ENCODE assay signal across 20 cellular contexts in the genomic region with DNA sequence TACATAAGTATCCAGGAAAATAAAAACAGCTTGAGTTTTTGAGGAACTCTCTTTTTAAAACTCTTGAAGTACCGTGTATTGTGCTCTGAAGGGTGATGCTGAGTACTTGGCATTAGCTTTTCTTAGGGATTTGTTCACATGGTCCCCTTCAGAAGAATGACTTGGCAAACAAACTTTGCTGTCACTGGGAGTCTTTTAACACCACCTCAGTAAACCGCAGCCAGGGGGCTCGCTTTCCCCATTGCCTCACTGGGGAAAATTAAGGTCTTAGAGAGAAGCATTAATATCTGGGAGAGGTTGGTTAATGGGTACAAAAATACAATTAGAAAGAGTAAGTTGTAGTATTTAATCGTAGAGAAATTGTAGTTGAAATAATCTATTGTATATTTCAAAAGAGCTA.
A peak's percentile ranks its signal among the peaks of the same experiment; 100 is the strongest.
DNase-seq lines count a peak whose midpoint lies in the region; ATAC-seq and TF ChIP-seq lines count a peak whose summit lies in the region.
"Had no signal": no experiment of that assay in that cellular context is flagged by ENCODE, and none has a peak within 500 bp of the region (broad histone marks: within the 10 kb centered on the region; RNA-seq: fewer than 3 reads in every experiment).

No MANE protein-coding gene starts in this region.

- RAD21 ChIA-PET in HCT116 (lab: Charles Lee; ENCODE audit: low non-redundant PET in 1 of 2, low total read pairs in 2 of 2, uncharacterized antibody in 2 of 2, unreplicated experiment in 2 of 2), result no interaction called here

- H3K27ac Mint-ChIP-seq in activated CD4-positive, alpha-beta memory T cell treated with anti-CD3 and anti-CD28 coated beads for 36 hours, result no peak overlapping the region
- H3K27ac Mint-ChIP-seq: activated CD4-positive, alpha-beta T cell treated with anti-CD3 and anti-CD28 coated beads, Interleukin-2, amount 10 ng/mL, durations not matched to agents 7 days and 5 days; B cell; stimulated activated naive B cell treated with anti-CD40 and anti-IgM and Interleukin-4, amounts not matched to agents 10 μg/mL and 1 μg/mL and 100 μg/mL, for 72 hours had no signal

- POLR2A ChIA-PET in AG04450 (lab: Yijun Ruan, JAX), result no interaction called here
- POLR2A ChIA-PET in HCT116 (lab: Charles Lee), result no interaction called here
- POLR2A ChIA-PET in activated CD4-positive, alpha-beta memory T cell treated with anti-CD3 and anti-CD28 coated beads for 36 hours (lab: Charles Lee), result no interaction called here

- H3K27me3 Mint-ChIP-seq in activated CD4-positive, alpha-beta memory T cell treated with anti-CD3 and anti-CD28 coated beads for 36 hours, result no peaks in the 10 kb centered on the region

- H3K9me2 ChIP-seq in HCT116 (ENCODE audit: insufficient read depth), result no peaks in the 10 kb centered on the region
- no peaks in the 10 kb centered on the region for H3K9me2 ChIP-seq in SU-DHL-6 (replicated peaks; ENCODE audit: insufficient read depth, low read length)

- no peaks in the 10 kb centered on the region for H3K4me1 ChIP-seq in HCT116 (ENCODE audit: control insufficient read depth in 1 of 2, insufficient read depth in 2 of 2, low read length in 2 of 2)

- TF ChIP-seq RAD21 in HCT116 (IDR thresholded peaks at IDR 0.05; ENCODE audit: low read depth), result peak; percentile 37; the same call in 1 of the 2 replicates

- H4K20me1 ChIP-seq in HCT116 (ENCODE audit: insufficient read depth) (no peaks in the 10 kb centered on the region), SU-DHL-6 (ENCODE audit: low read depth, low read length) (no peaks in the 10 kb centered on the region)

- no peak overlapping the region for H3K4me3 ChIP-seq in AG04450 (ENCODE audit: low read depth, low read length)
- no peak overlapping the region for H3K4me3 ChIP-seq in HCT116 (replicated peaks in 1 of 2; ENCODE audit: low read depth in 1 of 2, low read length in 2 of 2)
- H3K4me3 ChIP-seq in SU-DHL-6 (ENCODE audit: insufficient read depth, low read length, poor library complexity, severe bottlenecking), result no peak overlapping the region
- H3K4me3 ChIP-seq: GM23248, ovary, skin epidermis had no signal

- no peak for TF ChIP-seq POLR2A in HCT116 (IDR thresholded peaks at IDR 0.05; ENCODE audit: borderline replicate concordance, extremely low read depth, insufficient read depth, insufficient read length)

- BruUV-seq in HCT116 (replicated peaks; lab: Mats Ljungman, UMichigan), result no TSS peak

- no peak overlapping the region for H3K4me3 Mint-ChIP-seq in activated CD4-positive, alpha-beta memory T cell treated with anti-CD3 and anti-CD28 coated beads for 36 hours
- H3K4me3 Mint-ChIP-seq: activated CD4-positive, alpha-beta T cell treated with anti-CD3 and anti-CD28 coated beads, Interleukin-2, amount 10 ng/mL, durations not matched to agents 7 days and 5 days; B cell; stimulated activated naive B cell treated with anti-CD40 and anti-IgM and Interleukin-4, amounts not matched to agents 10 μg/mL and 1 μg/mL and 100 μg/mL, for 72 hours had no signal

- H3K27ac ChIP-seq in AG04450 (ENCODE audit: low read depth, low read length), result no peak overlapping the region
- no peak overlapping the region for H3K27ac ChIP-seq in HCT116 (ENCODE audit: low read depth, low read length)
- H3K27ac ChIP-seq in SU-DHL-6 (ENCODE audit: low read depth, low read length), result no peak overlapping the region
- H3K27ac ChIP-seq: GM23248, ovary, skin epidermis had no signal

- CTCF ChIA-PET in AG04450 (lab: Charles Lee) (interaction anchor here (0.8 to 1.7 kb wide), 5 partner anchors 10 to 316 kb away, joined by 3 to 12 read pairs (median 4); no protein-coding TSS in a partner anchor), HCT116 (lab: Charles Lee) (no interaction called here)
- CTCF ChIA-PET in activated CD4-positive, alpha-beta memory T cell treated with anti-CD3 and anti-CD28 coated beads for 36 hours (lab: Charles Lee), result no interaction called here

- H3K4me2 ChIP-seq in HCT116 (ENCODE audit: low read length), result no peak overlapping the region
- no peak overlapping the region for H3K4me2 ChIP-seq in SU-DHL-6 (ENCODE audit: low read depth, low read length, poor library complexity, severe bottlenecking)

- H3K79me2 ChIP-seq in HCT116 (ENCODE audit: insufficient read depth, low read length) (no peaks in the 10 kb centered on the region), SU-DHL-6 (ENCODE audit: insufficient read depth, low read length) (no peaks in the 10 kb centered on the region)

- H3K9me3 Mint-ChIP-seq in activated CD4-positive, alpha-beta memory T cell treated with anti-CD3 and anti-CD28 coated beads for 36 hours, result no peaks in the 10 kb centered on the region
- H3K9me3 Mint-ChIP-seq: activated CD4-positive, alpha-beta T cell treated with anti-CD3 and anti-CD28 coated beads, Interleukin-2, amount 10 ng/mL, durations not matched to agents 7 days and 5 days; stimulated activated naive B cell treated with anti-CD40 and anti-IgM and Interleukin-4, amounts not matched to agents 10 μg/mL and 1 μg/mL and 100 μg/mL, for 72 hours had no signal

- intact Hi-C loops in HCT116 (cut with micrococcal nuclease), result loop anchor here (10.0 kb wide), 1 partner anchor 318 kb away; no protein-coding TSS in a partner anchor
- intact Hi-C loops in activated CD4-positive, alpha-beta memory T cell treated with anti-CD3 and anti-CD28 coated beads for 36 hours (cut with micrococcal nuclease), result loop anchor here (10.0 kb wide), 2 partner anchors 172 to 412 kb away; no protein-coding TSS in a partner anchor

- H3K36me3 ChIP-seq in HCT116 (ENCODE audit: control insufficient read depth in 1 of 2, insufficient read depth in 2 of 2, low read length in 2 of 2), result no peaks in the 10 kb centered on the region
- no peaks in the 10 kb centered on the region for H3K36me3 ChIP-seq in SU-DHL-6 (ENCODE audit: low read length)
- H3K36me3 ChIP-seq: ovary had no signal

- H3K27me3 ChIP-seq in AG04450 (ENCODE audit: control insufficient read depth, insufficient read depth, low read length) (no peaks in the 10 kb centered on the region), HCT116 (ENCODE audit: insufficient read depth, low read length) (peaks cover 44% of the 10 kb centered on the region), SU-DHL-6 (ENCODE audit: low read length) (no peaks in the 10 kb centered on the region)
- H3K27me3 ChIP-seq: ovary had no signal

- H3K9me3 ChIP-seq in AG04450 (ENCODE audit: control insufficient read depth, insufficient read depth, low read length) (no peaks in the 10 kb centered on the region), HCT116 (ENCODE audit: control insufficient read depth in 1 of 2, insufficient read depth in 1 of 2, low read depth in 1 of 2, low read length in 2 of 2) (no peaks in the 10 kb centered on the region), SU-DHL-6 (ENCODE audit: insufficient read depth, low read length) (no peaks in the 10 kb centered on the region)
- H3K9me3 ChIP-seq: ovary had no signal

- H3K36me3 Mint-ChIP-seq in activated CD4-positive, alpha-beta memory T cell treated with anti-CD3 and anti-CD28 coated beads for 36 hours, result no peaks in the 10 kb centered on the region
- H3K36me3 Mint-ChIP-seq: stimulated activated naive B cell treated with anti-CD40 and anti-IgM and Interleukin-4, amounts not matched to agents 10 μg/mL and 1 μg/mL and 100 μg/mL, for 72 hours had no signal

- H3K9ac ChIP-seq in HCT116 (ENCODE audit: low read length) (no peak overlapping the region), SU-DHL-6 (ENCODE audit: low read length) (no peak overlapping the region)
- H3K9ac ChIP-seq: GM23248 had no signal

- H2AFZ ChIP-seq in HCT116 (ENCODE audit: low read depth, low read length, poor library complexity, severe bottlenecking) (no peak overlapping the region), SU-DHL-6 (ENCODE audit: low read depth, low read length, severe bottlenecking) (no peak overlapping the region)
- H2AFZ ChIP-seq: GM23248 had no signal

- no peak for ATAC-seq in HCT116
- no peak for ATAC-seq in HG03354 (IDR thresholded peaks at IDR 0.05; ENCODE audit: poor library complexity, severe bottlenecking, unreplicated experiment)
- ATAC-seq: stimulated activated naive B cell treated with anti-CD40 and anti-IgM and Interleukin-4, amounts not matched to agents 10 μg/mL and 1 μg/mL and 100 μg/mL, for 72 hours had no signal

- TF ChIP-seq CTCF in AG04450 (IDR thresholded peaks at IDR 0.05; ENCODE audit: low read depth, low read length) (peak; percentile 44), HCT116 (IDR thresholded peaks at IDR 0.05 in 2 of 3, conservative IDR thresholded peaks at IDR 0.05 in 1 of 3; ENCODE audit: borderline replicate concordance in 1 of 3, insufficient read depth in 1 of 3, low read depth in 2 of 3, low read length in 2 of 3) (peak in 1 of 3 experiments; percentile 24; a peak in 1 of 6 replicates), SU-DHL-6 (IDR thresholded peaks at IDR 0.05; ENCODE audit: insufficient read depth, low read length, poor library complexity, severe bottlenecking) (peak; percentile 17)

- H3K4me1 Mint-ChIP-seq in activated CD4-positive, alpha-beta memory T cell treated with anti-CD3 and anti-CD28 coated beads for 36 hours (ENCODE audit: low read depth), result peaks cover 2% of the 10 kb centered on the region
- H3K4me1 Mint-ChIP-seq: activated CD4-positive, alpha-beta T cell treated with anti-CD3 and anti-CD28 coated beads, Interleukin-2, amount 10 ng/mL, durations not matched to agents 7 days and 5 days had no signal

- no peaks in the 10 kb centered on the region for H3F3A ChIP-seq in SU-DHL-6 (ENCODE audit: insufficient read depth)

- DNase-seq in AG04450 (ENCODE audit: low read depth, low spot score) (no peak), HCT116 (ENCODE audit: low read depth, low spot score) (no peak), iPS DF 4.7 (ENCODE audit: extremely low read depth, low spot score) (peak; percentile 9), amniotic stem cell (lab: John Stamatoyannopoulos, UW) (no peak), DMS153 (lab: John Stamatoyannopoulos, UW) (no peak)
- no peak for DNase-seq in activated CD4-positive, alpha-beta memory T cell treated with anti-CD3 and anti-CD28 coated beads for 36 hours
- DNase-seq: activated CD4-positive, alpha-beta T cell treated with anti-CD3 and anti-CD28 coated beads, Interleukin-2, amount 10 ng/mL, durations not matched to agents 7 days and 5 days; activated T-cell treated with anti-CD3 and anti-CD28 coated beads, Interleukin-2, amount 50 U/mL, for 48 hours; DMS79; GM23248; islet precursor cell; NCI-H1436 treated with DMSO at 0.1 percent for 48 hours; NCI-H526 treated with DMSO at 0.1 percent for 48 hours; ovary; stimulated activated naive B cell treated with anti-CD40 and anti-IgM and Interleukin-4, amounts not matched to agents 10 μg/mL and 1 μg/mL and 100 μg/mL, for 72 hours; T1000 had no signal

TF ChIP-seq in HCT116, 20 proteins besides CTCF, POLR2A, EP300 and RAD21 (continues in another document):
- TF ChIP-seq SP1 (IDR thresholded peaks at IDR 0.05; ENCODE audit: low read depth), result no peak
